9 cellular contexts compared by ENCODE assay signal in the genomic region with DNA sequence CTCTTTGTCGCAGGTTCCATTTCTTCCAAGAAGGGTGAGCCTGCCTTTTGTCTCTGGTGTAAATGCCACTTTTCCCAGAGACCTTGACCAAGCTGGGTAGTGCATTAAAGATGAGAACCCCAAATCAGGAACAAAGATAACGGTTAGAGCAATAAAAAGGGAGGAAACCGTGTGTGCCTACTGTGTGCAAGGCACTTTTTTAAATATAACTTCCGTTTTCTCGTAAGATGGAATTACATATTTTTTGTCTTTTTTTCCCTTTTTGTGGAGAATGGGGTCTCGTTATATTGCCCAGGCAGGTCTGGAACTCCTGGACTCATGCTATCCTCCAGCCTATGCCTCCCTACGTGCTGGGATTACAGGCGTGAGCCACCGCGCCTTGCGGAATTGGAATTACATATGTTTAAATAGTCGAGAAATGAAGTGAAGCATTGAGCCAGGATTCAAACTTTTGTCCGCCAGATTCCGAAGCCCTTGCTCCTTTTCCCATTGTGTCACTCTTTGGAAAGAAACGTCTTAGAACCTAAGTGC. TPM values are rescaled to one million over a fixed set of nuclear protein-coding genes. Genes with fewer than 3 reads are reported as not detected.
DNase-seq lines count a peak whose midpoint lies in the region; ATAC-seq lines count a peak whose summit lies in the region.
"Had no signal": no experiment of that assay in that cellular context is flagged by ENCODE, and none has a peak within 500 bp of the region (broad histone marks: within the 10 kb centered on the region; RNA-seq: fewer than 3 reads in every experiment).

No MANE protein-coding gene starts in this region.

- H3K36me3 Mint-ChIP-seq in T-helper 2 cell treated with Interferon-gamma antibody and Interleukin-4, amounts not matched to agents 5 μg/mL and 100 μg/mL, for 36 hours (ENCODE audit: low read depth) = peaks cover 8% of the 10 kb centered on the region
- peaks cover 2% of the 10 kb centered on the region for H3K36me3 Mint-ChIP-seq in activated naive CD8-positive, alpha-beta T cell

- H3K9me3 Mint-ChIP-seq in T-helper 2 cell treated with Interferon-gamma antibody and Interleukin-4, amounts not matched to agents 5 μg/mL and 100 μg/mL, for 36 hours = no peaks in the 10 kb centered on the region
- H3K9me3 Mint-ChIP-seq in activated naive CD8-positive, alpha-beta T cell (ENCODE audit: low read depth) = no peaks in the 10 kb centered on the region

- H3K27ac ChIP-seq in layer of hippocampus (ENCODE audit: low read depth, low read length) (peak overlapping the region; percentile 54), temporal lobe (ENCODE audit: low read depth, low read length) (peak overlapping the region; percentile 72)

- H3K4me3 Mint-ChIP-seq in T-helper 2 cell treated with Interferon-gamma antibody and Interleukin-4, amounts not matched to agents 5 μg/mL and 100 μg/mL, for 36 hours = peak overlapping the region; percentile 100
- H3K4me3 Mint-ChIP-seq in activated naive CD8-positive, alpha-beta T cell = peak overlapping the region; percentile 90

- no peaks in the 10 kb centered on the region for H3K27me3 Mint-ChIP-seq in T-helper 2 cell treated with Interferon-gamma antibody and Interleukin-4, amounts not matched to agents 5 μg/mL and 100 μg/mL, for 36 hours (ENCODE audit: low read depth)
- H3K27me3 Mint-ChIP-seq in activated naive CD8-positive, alpha-beta T cell = no peaks in the 10 kb centered on the region

- no peak for DNase-seq in T-helper 2 cell treated with Interferon-gamma antibody and Interleukin-4, amounts not matched to agents 5 μg/mL and 100 μg/mL, for 36 hours (ENCODE audit: low spot score)
- DNase-seq in T-helper 2 cell (no peak), activated gamma-delta T cell (lab: John Stamatoyannopoulos, UW) (no peak)

- H3K4me1 Mint-ChIP-seq in T-helper 2 cell treated with Interferon-gamma antibody and Interleukin-4, amounts not matched to agents 5 μg/mL and 100 μg/mL, for 36 hours (ENCODE audit: low read depth) = peaks cover 40% of the 10 kb centered on the region
- H3K4me1 Mint-ChIP-seq in activated naive CD8-positive, alpha-beta T cell (ENCODE audit: low read depth) = peaks cover 46% of the 10 kb centered on the region

- H3K27me3 ChIP-seq in layer of hippocampus (ENCODE audit: control insufficient read depth, insufficient read depth, low read length) = no peaks in the 10 kb centered on the region

- H3K27ac Mint-ChIP-seq in T-helper 2 cell treated with Interferon-gamma antibody and Interleukin-4, amounts not matched to agents 5 μg/mL and 100 μg/mL, for 36 hours = peak overlapping the region; percentile 55
- peak overlapping the region; percentile 93 for H3K27ac Mint-ChIP-seq in activated naive CD8-positive, alpha-beta T cell

- ATAC-seq in HG03139 (IDR thresholded peaks at IDR 0.05; ENCODE audit: unreplicated experiment) (no peak), HG03469 (IDR thresholded peaks at IDR 0.05; ENCODE audit: unreplicated experiment) (no peak)

RNA-seq across cellular contexts. Expression of a gene that starts 0.5 kb away (rescaled TPM):
- total RNA-seq in temporal lobe = 14.0 TPM

RNA-seq across cellular contexts. Expression of a gene that starts 1.9 kb away (rescaled TPM):
- 70.8 TPM for total RNA-seq in temporal lobe

RNA-seq across cellular contexts. Expression of a gene that starts 6.2 kb away (rescaled TPM):
- total RNA-seq in temporal lobe = 0.25 TPM
- total RNA-seq: subcutaneous adipose tissue had no signal

RNA-seq across cellular contexts. Expression of a gene that starts 34.4 kb away (rescaled TPM):
- total RNA-seq in temporal lobe = 84.3 TPM

RNA-seq across cellular contexts. Expression of a gene that starts 34.5 kb away (rescaled TPM):
- total RNA-seq in temporal lobe = 11.3 TPM
